ENCODE assay signal across 22 cellular contexts in the genomic region with DNA sequence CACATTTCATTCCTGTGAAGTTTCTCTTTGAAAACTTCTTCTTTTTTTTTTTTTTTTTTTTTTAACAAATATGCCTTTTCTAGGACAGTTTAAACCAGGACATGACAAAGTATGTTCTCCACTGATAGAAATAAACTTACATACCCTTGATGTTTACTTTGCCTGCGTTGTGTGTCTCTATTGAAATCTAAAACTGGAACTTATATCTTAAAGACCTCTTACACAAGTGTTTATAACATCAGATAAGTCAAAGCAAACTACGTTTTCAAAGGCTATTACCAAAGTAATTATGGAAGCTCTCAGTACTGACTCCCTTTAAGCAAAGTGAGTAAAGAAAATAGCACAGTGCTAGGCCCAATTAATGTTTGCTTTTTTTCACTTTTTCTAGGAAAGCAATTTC. TPM values are rescaled to one million over a fixed set of nuclear protein-coding genes. Genes with fewer than 3 reads are reported as not detected.
A peak's percentile ranks its signal among the peaks of the same experiment; 100 is the strongest.
DNase-seq lines count a peak whose midpoint lies in the region; ATAC-seq and TF ChIP-seq lines count a peak whose summit lies in the region.
"Had no signal": no experiment of that assay in that cellular context is flagged by ENCODE, and none has a peak within 500 bp of the region (broad histone marks: within the 10 kb centered on the region; RNA-seq: fewer than 3 reads in every experiment).

No MANE protein-coding gene starts in this region.

- BruUV-seq in IMR-90 (replicated peaks; lab: Mats Ljungman, UMichigan): no TSS peak

- TF ChIP-seq CTCF in AG04450 (IDR thresholded peaks at IDR 0.05; ENCODE audit: low read depth, low read length) (no peak), IMR-90 (conservative IDR thresholded peaks at IDR 0.05; ENCODE audit: low read depth, low read length) (no peak), fibroblast of villous mesenchyme (IDR thresholded peaks at IDR 0.05; ENCODE audit: insufficient read depth, low read depth, low read length) (no peak)

- H2BK15ac ChIP-seq in IMR-90 (ENCODE audit: low read depth, low read length) (no peak overlapping the region), mesenchymal stem cell (ENCODE audit: low read depth, poor library complexity, severe bottlenecking) (no peak overlapping the region)

- H3K9me3 ChIP-seq in AG04450 (ENCODE audit: control insufficient read depth, insufficient read depth, low read length): no peaks in the 10 kb centered on the region
- H3K9me3 ChIP-seq in IMR-90 (ENCODE audit: control insufficient read depth, insufficient read depth, low read length): no peaks in the 10 kb centered on the region
- no peaks in the 10 kb centered on the region for H3K9me3 ChIP-seq in mesenchymal stem cell (ENCODE audit: control insufficient read depth, low read length)
- H3K9me3 ChIP-seq: BE2C; BLaER1 treated with 17β-estradiol and CSF1 and Interleukin-3, amounts not matched to agents 10 nM and 100 nM had no signal

- H3K18ac ChIP-seq in IMR-90 (ENCODE audit: low read depth, low read length): no peak overlapping the region
- H3K18ac ChIP-seq in mesenchymal stem cell (ENCODE audit: low read depth in 1 of 2, low read length in 2 of 2): no peak overlapping the region

- no peak overlapping the region for H2BK5ac ChIP-seq in IMR-90 (ENCODE audit: low read depth, low read length, poor library complexity, severe bottlenecking)
- no peak overlapping the region for H2BK5ac ChIP-seq in mesenchymal stem cell (ENCODE audit: low read depth, low read length, poor library complexity, severe bottlenecking)

- H3K27ac ChIP-seq in AG04450 (ENCODE audit: low read depth, low read length) (no peak overlapping the region), IMR-90 (ENCODE audit: insufficient read depth, low read length) (no peak overlapping the region), mesenchymal stem cell (ENCODE audit: low read length, poor library complexity, severe bottlenecking) (no peak overlapping the region)
- H3K27ac ChIP-seq: 22Rv1; BLaER1 treated with 17β-estradiol and CSF1 and Interleukin-3, amounts not matched to agents 10 nM and 100 nM; GM23248 had no signal

- H4K8ac ChIP-seq in IMR-90 (ENCODE audit: low read depth in 2 of 2, low read length in 2 of 2): no peak overlapping the region
- H4K8ac ChIP-seq in mesenchymal stem cell (ENCODE audit: low read length): no peak overlapping the region

- no peak overlapping the region for H2AK9ac ChIP-seq in IMR-90 (replicated peaks; ENCODE audit: low read depth, low read length, poor library complexity)

- H3K79me1 ChIP-seq in IMR-90 (ENCODE audit: low read depth in 1 of 2, low read length in 2 of 2) (peaks cover 8 to 20% of the 10 kb centered on the region in 2 experiments; a peak in 2 of 4 replicates), mesenchymal stem cell (replicated peaks; ENCODE audit: low read length, poor library complexity, severe bottlenecking) (peaks cover 10% of the 10 kb centered on the region)

- no peak overlapping the region for H2BK12ac ChIP-seq in mesenchymal stem cell (ENCODE audit: low read length in 2 of 2)

- no peak overlapping the region for H2AK5ac ChIP-seq in IMR-90 (ENCODE audit: low read depth, low read length)
- no peak overlapping the region for H2AK5ac ChIP-seq in mesenchymal stem cell (ENCODE audit: low read length, severe bottlenecking)

- no peak for TF ChIP-seq POLR2A in IMR-90 (IDR thresholded peaks at IDR 0.05; ENCODE audit: low read depth, low read length)

- CTCF ChIA-PET in AG04450 (lab: Charles Lee) (interaction anchor here (2.5 kb wide), 1 partner anchor 70 kb away, joined by 7 read pairs; no protein-coding TSS in a partner anchor), IMR-90 (lab: Yijun Ruan, JAX) (no interaction called here)

- H3K27me3 ChIP-seq in AG04450 (ENCODE audit: control insufficient read depth, insufficient read depth, low read length) (no peaks in the 10 kb centered on the region), IMR-90 (ENCODE audit: control insufficient read depth, insufficient read depth, low read length) (no peaks in the 10 kb centered on the region), mesenchymal stem cell (ENCODE audit: control insufficient read depth in 1 of 2, insufficient read depth in 1 of 2, low read length in 2 of 2) (no peaks in the 10 kb centered on the region)
- H3K27me3 ChIP-seq: BE2C; BLaER1 treated with 17β-estradiol and CSF1 and Interleukin-3, amounts not matched to agents 10 nM and 100 nM had no signal

- no peak overlapping the region for H3K4me3 ChIP-seq in AG04450 (ENCODE audit: low read depth, low read length)
- H3K4me3 ChIP-seq in IMR-90 (ENCODE audit: insufficient read depth, low read depth, low read length): no peak overlapping the region
- H3K4me3 ChIP-seq in fibroblast of villous mesenchyme (ENCODE audit: low read depth, low read length): no peak overlapping the region
- no peak overlapping the region for H3K4me3 ChIP-seq in mesenchymal stem cell (ENCODE audit: insufficient read depth in 1 of 2, low read depth in 1 of 2, low read length in 2 of 2)
- H3K4me3 ChIP-seq: BLaER1 treated with 17β-estradiol and CSF1 and Interleukin-3, amounts not matched to agents 10 nM and 100 nM; GM12878; GM23248 had no signal

- H2BK120ac ChIP-seq in IMR-90 (ENCODE audit: low read depth, low read length) (no peak overlapping the region), mesenchymal stem cell (ENCODE audit: low read depth, low read length) (no peak overlapping the region)

- no peak overlapping the region for H3K14ac ChIP-seq in IMR-90 (replicated peaks; ENCODE audit: low read depth, low read length)
- H3K14ac ChIP-seq in mesenchymal stem cell (ENCODE audit: low read length in 2 of 2): no peak overlapping the region

- dilution Hi-C loops in IMR-90 (cut with HindIII; ENCODE audit: low sequenced_read_pairs, unreplicated experiment): no loop called here

- H2AFZ ChIP-seq in IMR-90 (replicated peaks; ENCODE audit: low read length, poor library complexity): no peak overlapping the region
- no peak overlapping the region for H2AFZ ChIP-seq in mesenchymal stem cell (ENCODE audit: low read depth, low read length)
- H2AFZ ChIP-seq: GM23248 had no signal

- H3K4ac ChIP-seq in IMR-90 (ENCODE audit: low read depth, low read length) (no peak overlapping the region), mesenchymal stem cell (ENCODE audit: low read depth in 1 of 2, low read length in 2 of 2) (no peak overlapping the region)

- H3K4me2 ChIP-seq in IMR-90 (ENCODE audit: low read depth, low read length) (no peak overlapping the region), mesenchymal stem cell (ENCODE audit: low read length, poor library complexity, severe bottlenecking) (no peak overlapping the region)
- H3K4me2 ChIP-seq: BLaER1 treated with 17β-estradiol and CSF1 and Interleukin-3, amounts not matched to agents 10 nM and 100 nM had no signal

- WGBS in IMR-90 (ENCODE audit: extremely low coverage in 2 of 2, insufficient read length in 1 of 2), 2 experiments: no CpG with 5 or more reads among the region's 2 CpGs
- 35% methylated on average over 2 of the region's 2 CpGs for WGBS in mesenchymal stem cell

- 0 out of 2 replicates have a peak, but pooled peaks cover 1% of the 10 kb centered on the region for H3K4me1 ChIP-seq in IMR-90 (ENCODE audit: control insufficient read depth, insufficient read depth, low read length)
- H3K4me1 ChIP-seq in mesenchymal stem cell (ENCODE audit: control insufficient read depth, insufficient read depth, low read depth, low read length): no peaks in the 10 kb centered on the region
- H3K4me1 ChIP-seq: BE2C; BLaER1 treated with 17β-estradiol and CSF1 and Interleukin-3, amounts not matched to agents 10 nM and 100 nM had no signal

- H4K91ac ChIP-seq in IMR-90 (ENCODE audit: insufficient read depth, low read depth, low read length) (no peak overlapping the region), mesenchymal stem cell (ENCODE audit: low read length) (no peak overlapping the region)

- peaks cover 3% of the 10 kb centered on the region; the same call in 1 of the 2 replicates for H4K20me1 ChIP-seq in IMR-90 (ENCODE audit: insufficient read depth, low read length)

- ATAC-seq in IMR-90 (ENCODE audit: low read depth): peak; percentile 87
- ATAC-seq in activated CD4-positive, CD25-positive, alpha-beta regulatory T cell treated with anti-CD3 and anti-CD28 coated beads, Interleukin-2, amount 50 U/mL, for 24 hours: no peak
- no peak for ATAC-seq in GM19023 (IDR thresholded peaks at IDR 0.05; ENCODE audit: unreplicated experiment)
- ATAC-seq: GM12878 had no signal

- H3K23ac ChIP-seq in IMR-90 (ENCODE audit: low read depth, low read length) (no peak overlapping the region), mesenchymal stem cell (ENCODE audit: low read length in 2 of 2) (no peak overlapping the region)

- POLR2A ChIA-PET in AG04450 (lab: Yijun Ruan, JAX): no interaction called here
- POLR2A ChIA-PET in IMR-90 (lab: Charles Lee; ENCODE audit: unreplicated experiment): no interaction called here

- no peak overlapping the region for H3K56ac ChIP-seq in IMR-90 (ENCODE audit: extremely low read depth, insufficient read depth, low read length)

- no peak overlapping the region for H2BK20ac ChIP-seq in IMR-90 (ENCODE audit: low read depth, low read length)

- in situ Hi-C loops in IMR-90 (cut with MboI; ENCODE audit: low sequenced_read_pairs): no loop called here

- H3K9ac ChIP-seq in IMR-90 (ENCODE audit: low read depth, low read length): no peak overlapping the region
- H3K9ac ChIP-seq in mesenchymal stem cell (ENCODE audit: low read length): no peak overlapping the region
- H3K9ac ChIP-seq: BLaER1 treated with 17β-estradiol and CSF1 and Interleukin-3, amounts not matched to agents 10 nM and 100 nM; GM23248 had no signal

- TF ChIP-seq RAD21 in IMR-90 (IDR thresholded peaks at IDR 0.05; ENCODE audit: low read length): no peak

- intact Hi-C loops in IMR-90 (cut with micrococcal nuclease): no loop called here

- no peaks in the 10 kb centered on the region for H3K9me1 ChIP-seq in IMR-90 (ENCODE audit: insufficient read depth, low read length)

- H3K36me3 ChIP-seq in IMR-90 (ENCODE audit: control insufficient read depth, insufficient read depth, low read length) (no peaks in the 10 kb centered on the region; the same call in 1 of the 2 replicates), mesenchymal stem cell (ENCODE audit: control insufficient read depth in 1 of 2, insufficient read depth in 2 of 2, low read depth in 1 of 2, low read length in 2 of 2) (peaks cover 7 to 9% of the 10 kb centered on the region in 2 experiments)
- H3K36me3 ChIP-seq: BE2C had no signal

- DNase-seq in AG04450 (ENCODE audit: low read depth, low spot score) (peak; percentile 23), IMR-90 (peak; percentile 74), fibroblast of villous mesenchyme (ENCODE audit: low read depth) (peak; percentile 86), mesenchymal stem cell (peak; percentile 65), NCI-H1092 treated with DMSO at 0.1 percent for 48 hours (lab: John Stamatoyannopoulos, UW) (no peak)
- DNase-seq: AML-193; BE2C; CD4-positive, alpha-beta T cell; CD8-positive, alpha-beta memory T cell; DMS 273 treated with DMSO at 0.1 percent for 48 hours; DMS79; EL; GDM1; GM23248; H7; HCEC 1CT had no signal

- no peak overlapping the region for H4K5ac ChIP-seq in IMR-90 (ENCODE audit: low read depth, low read length)

RNA-seq across cellular contexts. Expression of a gene that starts 30.6 kb away (rescaled TPM):
- polyA plus RNA-seq in AG04450 (2011; rRNA removed) (not detected in 2 replicates), IMR-90 (2012; rRNA removed) (0.12 and 0.19 TPM in 2 replicates)
- polyA minus RNA-seq in AG04450 (2011; rRNA and poly(A)+ RNA removed): not detected in 2 replicates
- total RNA-seq in IMR-90 (2012; rRNA removed) (under 0.01 TPM in 2 replicates), fibroblast of villous mesenchyme (under 0.01 TPM in 1 of 2 replicates, not detected in the other)
- polyA plus RNA-seq in IMR-90 (2012; cell fraction: cytosol; rRNA removed): 0.07 and 0.11 TPM in 2 replicates
- polyA plus RNA-seq in IMR-90 (2012; cell fraction: nucleus; rRNA removed; ENCODE audit: low replicate concordance): 0.14 and 0.16 TPM in 2 replicates
- not detected for polyA plus RNA-seq in mesenchymal stem cell (2013, experiment 1 of 2)
- polyA plus RNA-seq in mesenchymal stem cell (2013, experiment 2 of 2): 0.03 TPM
- total RNA-seq: CD4-positive, alpha-beta T cell; CD8-positive, alpha-beta memory T cell; GM12878 had no signal
- polyA plus RNA-seq: CD14-positive monocyte; CD8-positive, alpha-beta memory T cell had no signal
